ENCODE assay signal across 19 cellular contexts in the genomic region with DNA sequence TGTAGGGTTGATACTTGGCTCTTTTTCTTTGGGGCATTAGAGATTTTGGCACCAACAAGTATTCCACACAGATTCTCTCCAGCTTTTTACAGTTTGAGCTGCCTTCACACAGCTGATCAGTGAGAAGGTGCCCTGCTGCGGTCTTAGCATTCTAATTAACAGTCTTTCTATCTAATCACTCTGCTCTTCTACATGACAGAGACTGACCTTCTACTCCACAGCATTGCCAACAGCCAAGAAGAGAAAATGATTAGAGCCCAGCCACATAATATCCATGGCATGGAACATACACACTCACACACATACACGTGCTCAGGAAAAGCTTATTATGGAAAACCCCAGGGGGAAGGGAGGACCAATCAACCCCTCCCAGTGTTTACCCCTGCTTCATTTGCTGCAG.
A peak's percentile ranks its signal among the peaks of the same experiment; 100 is the strongest.
DNase-seq lines count a peak whose midpoint lies in the region; ATAC-seq and TF ChIP-seq lines count a peak whose summit lies in the region.
"Had no signal": no experiment of that assay in that cellular context is flagged by ENCODE, and none has a peak within 500 bp of the region (broad histone marks: within the 10 kb centered on the region; RNA-seq: fewer than 3 reads in every experiment).

No MANE protein-coding gene starts in this region.

- no peaks in the 10 kb centered on the region for H3K9me3 ChIP-seq in right cardiac atrium (ENCODE audit: control insufficient read depth, low read length)
- H3K9me3 ChIP-seq: BLaER1 had no signal

- H3K23ac ChIP-seq in mesendoderm (ENCODE audit: low read length) = no peak overlapping the region

- H3K36me3 Mint-ChIP-seq in brain = no peaks in the 10 kb centered on the region
- H3K36me3 Mint-ChIP-seq in activated CD4-positive, alpha-beta T cell treated with anti-CD3 and anti-CD28 coated beads, Interleukin-2, amount 10 ng/mL, durations not matched to agents 7 days and 5 days (ENCODE audit: low read depth) = no peaks in the 10 kb centered on the region
- H3K36me3 Mint-ChIP-seq: CD14-positive monocyte; CD4-positive, alpha-beta memory T cell had no signal

- 21% methylated on average over 2 of the region's 2 CpGs for WGBS in right cardiac atrium
- WGBS in mesendoderm (ENCODE audit: extremely low coverage, insufficient coverage, low lambda C conversion rate) = no CpG with 5 or more reads among the region's 2 CpGs

- no peak overlapping the region for H3K4me3 Mint-ChIP-seq in brain
- H3K4me3 Mint-ChIP-seq in activated CD4-positive, alpha-beta T cell treated with anti-CD3 and anti-CD28 coated beads, Interleukin-2, amount 10 ng/mL, durations not matched to agents 7 days and 5 days = no peak overlapping the region
- H3K4me3 Mint-ChIP-seq: CD14-positive monocyte; CD4-positive, alpha-beta memory T cell; H9 had no signal

- H3K4me3 ChIP-seq in right cardiac atrium (ENCODE audit: low read length) (no peak overlapping the region), mesendoderm (ENCODE audit: low read length) (no peak overlapping the region)
- H3K4me3 ChIP-seq: BLaER1 had no signal

- peaks cover 3% of the 10 kb centered on the region for H3K27me3 Mint-ChIP-seq in brain
- peaks cover 4% of the 10 kb centered on the region for H3K27me3 Mint-ChIP-seq in activated CD4-positive, alpha-beta T cell treated with anti-CD3 and anti-CD28 coated beads, Interleukin-2, amount 10 ng/mL, durations not matched to agents 7 days and 5 days

- no peak overlapping the region for H4K8ac ChIP-seq in mesendoderm (ENCODE audit: low read depth, low read length)

- H3K27ac Mint-ChIP-seq in brain = peak overlapping the region in 3 of 5 experiments; percentile 0 to 11 (median 9)
- H3K27ac Mint-ChIP-seq in activated CD4-positive, alpha-beta T cell treated with anti-CD3 and anti-CD28 coated beads, Interleukin-2, amount 10 ng/mL, durations not matched to agents 7 days and 5 days = no peak overlapping the region
- H3K27ac Mint-ChIP-seq: CD14-positive monocyte; CD4-positive, alpha-beta memory T cell; H9 had no signal

- no peak overlapping the region for H2BK120ac ChIP-seq in mesendoderm (ENCODE audit: low read depth, low read length)

- no peak overlapping the region for H4K5ac ChIP-seq in mesendoderm (ENCODE audit: low read length)

- POLR2A ChIA-PET in activated CD4-positive, alpha-beta T cell treated with anti-CD3 and anti-CD28 coated beads, Interleukin-2, amount 10 ng/mL, durations not matched to agents 7 days and 5 days (lab: Charles Lee) = no interaction called here

- intact Hi-C loops in right cardiac atrium (cut with DNase I) = no loop called here
- intact Hi-C loops in left cardiac atrium (cut with DNase I) = no loop called here

- no peaks in the 10 kb centered on the region for H3K9me3 Mint-ChIP-seq in brain
- no peaks in the 10 kb centered on the region for H3K9me3 Mint-ChIP-seq in activated CD4-positive, alpha-beta T cell treated with anti-CD3 and anti-CD28 coated beads, Interleukin-2, amount 10 ng/mL, durations not matched to agents 7 days and 5 days

- H3K36me3 ChIP-seq in mesendoderm (ENCODE audit: control insufficient read depth, insufficient read depth, low read length) = no peaks in the 10 kb centered on the region
- H3K36me3 ChIP-seq: BLaER1 had no signal

- no peak overlapping the region for H2BK5ac ChIP-seq in mesendoderm (ENCODE audit: low read length)

- H3K4me1 Mint-ChIP-seq in brain = peaks cover 21% of the 10 kb centered on the region
- no peaks in the 10 kb centered on the region for H3K4me1 Mint-ChIP-seq in activated CD4-positive, alpha-beta T cell treated with anti-CD3 and anti-CD28 coated beads, Interleukin-2, amount 10 ng/mL, durations not matched to agents 7 days and 5 days
- H3K4me1 Mint-ChIP-seq: CD14-positive monocyte; CD4-positive, alpha-beta memory T cell had no signal

- H3K56ac ChIP-seq in mesendoderm (ENCODE audit: low read length) = no peak overlapping the region

- CTCF ChIA-PET in activated CD4-positive, alpha-beta T cell treated with anti-CD3 and anti-CD28 coated beads, Interleukin-2, amount 10 ng/mL, durations not matched to agents 7 days and 5 days (lab: Charles Lee) = no interaction called here

- H3K27ac ChIP-seq in right cardiac atrium (ENCODE audit: low read length) (no peak overlapping the region), mesendoderm (ENCODE audit: low read depth, low read length) (no peak overlapping the region)
- H3K27ac ChIP-seq: BLaER1, HL-60 had no signal

- no peak overlapping the region for H2AK5ac ChIP-seq in mesendoderm (ENCODE audit: low read length)

- no peak overlapping the region for H3K9ac ChIP-seq in mesendoderm (ENCODE audit: low read length)
- H3K9ac ChIP-seq: BLaER1 had no signal

- no peak for TF ChIP-seq CTCF in brain (conservative IDR thresholded peaks at IDR 0.05)

- no peak overlapping the region for H2BK15ac ChIP-seq in mesendoderm (replicated peaks; ENCODE audit: low read depth)

- H3K18ac ChIP-seq in mesendoderm (ENCODE audit: low read length) = no peak overlapping the region

- ATAC-seq in right cardiac atrium (peak; percentile 46 to 64), left cardiac atrium (no peak), HG02870 (IDR thresholded peaks at IDR 0.05; ENCODE audit: unreplicated experiment) (no peak), HG03159 (IDR thresholded peaks at IDR 0.05; ENCODE audit: unreplicated experiment) (no peak)

- no peaks in the 10 kb centered on the region for H3K79me1 ChIP-seq in mesendoderm (ENCODE audit: low read length)

- DNase-seq in right cardiac atrium (no peak), left cardiac atrium (no peak), mesendoderm (peak; percentile 30), superior temporal gyrus (ENCODE audit: extremely low spot score) (no peak)
- no peak for DNase-seq in activated CD4-positive, alpha-beta T cell treated with anti-CD3 and anti-CD28 coated beads, Interleukin-2, amount 10 ng/mL, durations not matched to agents 7 days and 5 days
- DNase-seq: 8988T; CD4-positive, alpha-beta memory T cell; DMS153; DMS79 treated with DMSO at 0.1 percent for 48 hours; GF-D8; GOT3; H9; IMR-90 had no signal

- no peaks in the 10 kb centered on the region for H3K79me2 ChIP-seq in mesendoderm (ENCODE audit: control insufficient read depth, insufficient read depth, low read length)

- no peak overlapping the region for H3K4ac ChIP-seq in mesendoderm (ENCODE audit: low read depth, low read length)

- no peak overlapping the region for H3K4me2 ChIP-seq in mesendoderm (ENCODE audit: low read length)
- H3K4me2 ChIP-seq: BLaER1 had no signal

- no peaks in the 10 kb centered on the region for H3K27me3 ChIP-seq in right cardiac atrium (ENCODE audit: control insufficient read depth, insufficient read depth)
- H3K27me3 ChIP-seq in mesendoderm (ENCODE audit: insufficient read depth, low read length, poor library complexity) = no peaks in the 10 kb centered on the region
- H3K27me3 ChIP-seq: BLaER1 had no signal

- H3K4me1 ChIP-seq in right cardiac atrium (ENCODE audit: control insufficient read depth, insufficient read depth, low read length) (no peaks in the 10 kb centered on the region), mesendoderm (ENCODE audit: control insufficient read depth, low read depth, low read length) (no peaks in the 10 kb centered on the region)
- H3K4me1 ChIP-seq: BLaER1 had no signal

Comparison
In these comparisons a context has a peak if more than half of its experiments do, and no peak if none do; other contexts are left out.
1. ATAC-seq: peak in right cardiac atrium (2 of 2); none in left cardiac atrium (0 of 2), HG02870 (single experiment) and HG03159 (single experiment).